In the genomic region with DNA sequence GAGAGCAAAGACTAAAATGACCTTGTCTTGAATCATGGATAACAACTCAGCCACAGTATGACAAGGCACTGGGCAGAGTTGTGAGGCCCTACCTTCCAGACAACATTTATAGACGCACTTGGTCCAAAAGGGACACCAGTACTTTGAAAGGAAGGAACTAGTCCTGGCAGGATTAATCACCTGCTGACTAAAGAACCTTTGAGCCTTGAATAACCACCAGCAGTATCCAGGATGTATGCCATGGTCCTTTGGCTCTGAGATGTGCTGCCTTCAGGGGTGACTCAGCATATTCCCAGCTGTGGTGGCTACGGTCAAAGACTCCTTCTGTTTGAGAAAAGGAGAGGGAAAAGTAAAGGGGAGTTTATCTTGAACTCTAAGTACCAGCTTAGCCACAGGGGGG, we compare ENCODE assay signal across 32 cellular contexts.
"Had no signal": no experiment of that assay in that cellular context is flagged by ENCODE, and none has a peak within 500 bp of the region (broad histone marks: within the 10 kb centered on the region; RNA-seq: fewer than 3 reads in every experiment).

No MANE protein-coding gene starts in this region.

- H3K4me3 Mint-ChIP-seq: activated CD4-positive, alpha-beta T cell treated with anti-CD3 and anti-CD28 coated beads for 36 hours; activated naive CD8-positive, alpha-beta T cell treated with anti-CD3 and anti-CD28 coated beads for 36 hours; activated T-cell treated with anti-CD3 and anti-CD28 coated beads, Interleukin-2, amount 50 U/mL, for 72 hours; naive B cell; nephron progenitor cell; stimulated activated memory B cell treated with anti-CD40 and anti-IgM and Interleukin-4, amounts not matched to agents 10 μg/mL and 1 μg/mL and 100 μg/mL, for 72 hours; T-helper 2 cell treated with Interferon-gamma antibody and Interleukin-4, amounts not matched to agents 5 μg/mL and 100 μg/mL, for 36 hours had no signal

- ATAC-seq: activated CD4-positive, alpha-beta T cell treated with anti-CD3 and anti-CD28 coated beads for 36 hours; activated T-cell treated with anti-CD3 and anti-CD28 coated beads, Interleukin-2, amount 50 U/mL, for 72 hours; body of pancreas; gastrocnemius medialis; left cardiac atrium; left ventricle myocardium superior; stimulated activated memory B cell treated with anti-CD40 and anti-IgM and Interleukin-4, amounts not matched to agents 10 μg/mL and 1 μg/mL and 100 μg/mL, for 72 hours had no signal

- H3K27ac ChIP-seq: adrenal gland, body of pancreas, gastrocnemius medialis, hepatocyte, ovary, tibial nerve had no signal

- H3K9me3 Mint-ChIP-seq: activated naive CD8-positive, alpha-beta T cell treated with anti-CD3 and anti-CD28 coated beads for 36 hours; T-helper 2 cell treated with Interferon-gamma antibody and Interleukin-4, amounts not matched to agents 5 μg/mL and 100 μg/mL, for 36 hours had no signal

- H3K4me1 ChIP-seq: adrenal gland, body of pancreas, gastrocnemius medialis, tibial nerve had no signal

- DNase-seq: activated CD4-positive, alpha-beta T cell treated with anti-CD3 and anti-CD28 coated beads for 36 hours; activated CD4-positive, CD25-positive, alpha-beta regulatory T cell; activated naive CD4-positive, alpha-beta T cell; activated naive CD8-positive, alpha-beta T cell treated with anti-CD3 and anti-CD28 coated beads for 36 hours; activated T-cell treated with anti-CD3 and anti-CD28 coated beads for 4 hours; activated T-cell treated with anti-CD3 and anti-CD28 coated beads, Interleukin-2, amount 50 U/mL, for 72 hours; adrenal gland; aorta; body of pancreas; dermis blood vessel endothelial cell; effector CD8-positive, alpha-beta T cell; erythroblast; gastrocnemius medialis; islet precursor cell; left cardiac atrium; left ventricle myocardium superior; naive B cell; nephron progenitor cell; ovary; retina; stimulated activated CD4-positive, alpha-beta T cell treated with anti-CD3 and anti-CD28 coated beads, Interleukin-1b, Interleukin-23, amount 100 ng/mL, for 48 hours; stimulated activated CD4-positive, alpha-beta T cell treated with anti-CD3 and anti-CD28 coated beads, Interleukin-4, amount 100 ng/mL, for 4 hours; stimulated activated CD8-positive, alpha-beta memory T cell treated with anti-CD3 and anti-CD28 coated beads, Interleukin-4, amount 100 ng/mL, for 48 hours; T-helper 1 cell had no signal

- H3K36me3 Mint-ChIP-seq: activated naive CD8-positive, alpha-beta T cell treated with anti-CD3 and anti-CD28 coated beads for 36 hours; naive B cell; stimulated activated memory B cell treated with anti-CD40 and anti-IgM and Interleukin-4, amounts not matched to agents 10 μg/mL and 1 μg/mL and 100 μg/mL, for 72 hours had no signal

- H3K4me1 Mint-ChIP-seq: activated CD4-positive, alpha-beta T cell treated with anti-CD3 and anti-CD28 coated beads for 36 hours; activated naive CD8-positive, alpha-beta T cell treated with anti-CD3 and anti-CD28 coated beads for 36 hours; naive B cell; nephron progenitor cell; stimulated activated memory B cell treated with anti-CD40 and anti-IgM and Interleukin-4, amounts not matched to agents 10 μg/mL and 1 μg/mL and 100 μg/mL, for 72 hours had no signal

- H3K9me3 ChIP-seq: adrenal gland, body of pancreas, gastrocnemius medialis, ovary, tibial nerve had no signal

- H3K4me2 ChIP-seq: hepatocyte, smooth muscle cell had no signal

- H3K27me3 Mint-ChIP-seq: activated CD4-positive, alpha-beta T cell treated with anti-CD3 and anti-CD28 coated beads for 36 hours; activated naive CD8-positive, alpha-beta T cell treated with anti-CD3 and anti-CD28 coated beads for 36 hours; naive B cell; progenitor cell of endocrine pancreas; stimulated activated memory B cell treated with anti-CD40 and anti-IgM and Interleukin-4, amounts not matched to agents 10 μg/mL and 1 μg/mL and 100 μg/mL, for 72 hours had no signal

- FAIRE-seq: colon, endometrium had no signal

- H3K4me3 ChIP-seq: adrenal gland, body of pancreas, gastrocnemius medialis, hepatocyte, ovary, smooth muscle cell, tibial nerve had no signal

- H3K27ac Mint-ChIP-seq: activated CD4-positive, alpha-beta T cell treated with anti-CD3 and anti-CD28 coated beads for 36 hours; activated naive CD8-positive, alpha-beta T cell treated with anti-CD3 and anti-CD28 coated beads for 36 hours; activated T-cell treated with anti-CD3 and anti-CD28 coated beads, Interleukin-2, amount 50 U/mL, for 72 hours; naive B cell; nephron progenitor cell; progenitor cell of endocrine pancreas; stimulated activated memory B cell treated with anti-CD40 and anti-IgM and Interleukin-4, amounts not matched to agents 10 μg/mL and 1 μg/mL and 100 μg/mL, for 72 hours; T-helper 2 cell treated with Interferon-gamma antibody and Interleukin-4, amounts not matched to agents 5 μg/mL and 100 μg/mL, for 36 hours had no signal
